9 cellular contexts compared by ENCODE assay signal in genomic region chr10:6274504-6274903, GRCh38.
DNase-seq lines count a peak whose midpoint lies in the region; ATAC-seq, FAIRE-seq and TF ChIP-seq lines count a peak whose summit lies in the region.
"Had no signal": no experiment of that assay in that cellular context is flagged by ENCODE, and none has a peak within 500 bp of the region (broad histone marks: within the 10 kb centered on the region; RNA-seq: fewer than 3 reads in every experiment).

No MANE protein-coding gene starts in this region.

- FAIRE-seq in A549 (lab: Jason Lieb, UNC) (no peak), pancreas (lab: Jason Lieb, UNC) (no peak)

- peak overlapping the region; percentile 91 for H3K14ac ChIP-seq in IMR-90 (replicated peaks; ENCODE audit: low read depth, low read length)

- no peak for TF ChIP-seq POLR2A in A549 (IDR thresholded peaks at IDR 0.05; ENCODE audit: low read length)
- no peak for TF ChIP-seq POLR2A in IMR-90 (IDR thresholded peaks at IDR 0.05; ENCODE audit: low read depth, low read length)
- no peak for TF ChIP-seq POLR2A in breast epithelium (IDR thresholded peaks at IDR 0.05)

- peaks cover 36% of the 10 kb centered on the region for H3K4me1 Mint-ChIP-seq in neural progenitor cell

- TF ChIP-seq RAD21 in A549 (conservative IDR thresholded peaks at IDR 0.05 in 1 of 2, IDR thresholded peaks at IDR 0.05 in 1 of 2) (no peak), IMR-90 (IDR thresholded peaks at IDR 0.05; ENCODE audit: low read length) (no peak)

- H2BK20ac ChIP-seq in IMR-90 (ENCODE audit: low read depth, low read length), result peak overlapping the region; percentile 79; the same call in 1 of the 2 replicates

- TF ChIP-seq CTCF in A549 (IDR thresholded peaks at IDR 0.05) (no peak), IMR-90 (conservative IDR thresholded peaks at IDR 0.05; ENCODE audit: low read depth, low read length) (no peak), breast epithelium (IDR thresholded peaks at IDR 0.05) (no peak), neural progenitor cell (IDR thresholded peaks at IDR 0.05) (no peak), pancreas (IDR thresholded peaks at IDR 0.05) (no peak)

- H3K27ac ChIP-seq in A549, result peak overlapping the region; percentile 98 to 100
- H3K27ac ChIP-seq in IMR-90 (ENCODE audit: insufficient read depth, low read length), result no peak overlapping the region
- peak overlapping the region; percentile 86 to 90 for H3K27ac ChIP-seq in breast epithelium
- H3K27ac ChIP-seq in neural progenitor cell, result no peak overlapping the region
- peak overlapping the region in 2 of 4 donors; percentile 56 to 63 for H3K27ac ChIP-seq in pancreas

- H3K27me3 ChIP-seq in IMR-90 (ENCODE audit: control insufficient read depth, insufficient read depth, low read length) (no peaks in the 10 kb centered on the region), breast epithelium (no peaks in the 10 kb centered on the region), neuron (ENCODE audit: insufficient read depth, low read length) (no peaks in the 10 kb centered on the region), neural progenitor cell (no peaks in the 10 kb centered on the region), pancreas (no peaks in the 10 kb centered on the region)

- H4K8ac ChIP-seq in IMR-90 (ENCODE audit: low read depth in 2 of 2, low read length in 2 of 2), result peak overlapping the region; percentile 84 to 96

- H3K36me3 ChIP-seq in IMR-90 (ENCODE audit: control insufficient read depth, insufficient read depth, low read length) (no peaks in the 10 kb centered on the region), breast epithelium (no peaks in the 10 kb centered on the region), neuron (ENCODE audit: insufficient read depth, low read length) (no peaks in the 10 kb centered on the region), neural progenitor cell (no peaks in the 10 kb centered on the region), pancreas (no peaks in the 10 kb centered on the region)

- WGBS in A549 (ENCODE audit: missing lambda C conversion rate), result 83% methylated on average over 7 of the region's 7 CpGs
- no CpG with 5 or more reads among the region's 7 CpGs for WGBS in IMR-90 (ENCODE audit: extremely low coverage in 2 of 2, insufficient read length in 1 of 2), 2 experiments
- WGBS in pancreas, 2 donors, result 82 to 89% methylated on average over 7 of the region's 7 CpGs

- H3K4me2 ChIP-seq in A549, result peak overlapping the region; percentile 83
- no peak overlapping the region for H3K4me2 ChIP-seq in IMR-90 (ENCODE audit: low read depth, low read length)
- no peak overlapping the region for H3K4me2 ChIP-seq in neural progenitor cell

- H3K4me3 ChIP-seq in A549 (peak overlapping the region; percentile 35; the same call in 2 of the 3 replicates), IMR-90 (ENCODE audit: insufficient read depth, low read depth, low read length) (no peak overlapping the region), breast epithelium (no peak overlapping the region), neuron (ENCODE audit: low read length) (no peak overlapping the region), neural progenitor cell (no peak overlapping the region), pancreas (no peak overlapping the region)

- dilution Hi-C loops in IMR-90 (cut with HindIII; ENCODE audit: low sequenced_read_pairs, unreplicated experiment), result no loop called here

- CTCF ChIA-PET in A549 (lab: Yijun Ruan, JAX), result interaction anchor here (0.7 to 1.6 kb wide), 9 partner anchors 26 to 297 kb away, joined by 3 to 7 read pairs (median 4); partner anchors contain the start of genes IL15RA and PFKFB3
- CTCF ChIA-PET in IMR-90 (lab: Yijun Ruan, JAX), result interaction anchor here (1.1 to 2.5 kb wide), 4 partner anchors 20 to 127 kb away, joined by 3 to 8 read pairs (median 4); no protein-coding TSS in a partner anchor

- in situ Hi-C loops in IMR-90 (cut with MboI; ENCODE audit: low sequenced_read_pairs), result no loop called here

- intact Hi-C loops in IMR-90 (cut with micrococcal nuclease), result no loop called here
- intact Hi-C loops in breast epithelium (cut with DNase I; ENCODE audit: low total_unique reads), result no loop called here
- intact Hi-C loops in pancreas (cut with DNase I), result no loop called here

- peak overlapping the region; percentile 83 for H2AK5ac ChIP-seq in IMR-90 (ENCODE audit: low read depth, low read length)

- no peaks in the 10 kb centered on the region for H3K79me2 ChIP-seq in neural progenitor cell (ENCODE audit: low read depth)

- no peak for TF ChIP-seq EP300 in A549 (IDR thresholded peaks at IDR 0.05)

- peaks cover 19% of the 10 kb centered on the region for H3K9me1 ChIP-seq in IMR-90 (ENCODE audit: insufficient read depth, low read length)

- H4K20me1 ChIP-seq in IMR-90 (ENCODE audit: insufficient read depth, low read length) (no peaks in the 10 kb centered on the region), neural progenitor cell (ENCODE audit: low read depth) (no peaks in the 10 kb centered on the region)

- peaks cover 6% of the 10 kb centered on the region for H3K36me3 Mint-ChIP-seq in neural progenitor cell

- no peak overlapping the region for H3K27ac Mint-ChIP-seq in neural progenitor cell

- DNase-seq in A549 (ENCODE audit: low read depth in 1 of 2, low spot score in 1 of 2) (no peak), IMR-90 (no peak), breast epithelium (ENCODE audit: low spot score in 2 of 2) (no peak), neural progenitor cell (ENCODE audit: low spot score) (no peak), ecto neural progenitor cell (ENCODE audit: low spot score) (no peak), pancreas (no peak)
- DNase-seq: NCI-H2107 had no signal

- no peak overlapping the region for H3K4me3 Mint-ChIP-seq in neural progenitor cell

- H3F3A ChIP-seq in neural progenitor cell (ENCODE audit: low read depth), result no peaks in the 10 kb centered on the region

- BruUV-seq in IMR-90 (replicated peaks; lab: Mats Ljungman, UMichigan), result no TSS peak

- POLR2A ChIA-PET in A549 (lab: Yijun Ruan, JAX), result interaction anchor here (0.7 to 2.5 kb wide), 11 partner anchors 16 to 127 kb away, joined by 3 to 34 read pairs (median 5); partner anchors contain the start of gene PFKFB3
- POLR2A ChIA-PET in IMR-90 (lab: Charles Lee; ENCODE audit: unreplicated experiment), result no interaction called here

- H4K91ac ChIP-seq in IMR-90 (ENCODE audit: insufficient read depth, low read depth, low read length), result peak overlapping the region; percentile 71

- peak overlapping the region; percentile 95; the same call in 1 of the 2 replicates for H4K5ac ChIP-seq in IMR-90 (ENCODE audit: low read depth, low read length)

- peak overlapping the region; percentile 91 for H2AFZ ChIP-seq in IMR-90 (replicated peaks; ENCODE audit: low read length, poor library complexity)
- peak overlapping the region; percentile 53 for H2AFZ ChIP-seq in neuron (ENCODE audit: low read depth, low read length)
- H2AFZ ChIP-seq in neural progenitor cell (replicated peaks), result no peak overlapping the region

- H3K18ac ChIP-seq in IMR-90 (ENCODE audit: low read depth, low read length), result no peak overlapping the region; the same call in 1 of the 2 replicates

- peak overlapping the region; percentile 97 for H2BK120ac ChIP-seq in IMR-90 (ENCODE audit: low read depth, low read length)

- ATAC-seq in A549 (no peak), IMR-90 (ENCODE audit: low read depth) (no peak), HG03175 (IDR thresholded peaks at IDR 0.05; ENCODE audit: unreplicated experiment) (no peak), pancreas (no peak)

- H2BK5ac ChIP-seq in IMR-90 (ENCODE audit: low read depth, low read length, poor library complexity, severe bottlenecking), result peak overlapping the region; percentile 85

- H3K9ac ChIP-seq in IMR-90 (ENCODE audit: low read depth, low read length) (no peak overlapping the region), neural progenitor cell (no peak overlapping the region)

- H3K27me3 Mint-ChIP-seq in neural progenitor cell (ENCODE audit: insufficient read depth, low read depth), result peaks cover 3% of the 10 kb centered on the region

- peak overlapping the region; percentile 95 for H3K4ac ChIP-seq in IMR-90 (ENCODE audit: low read depth, low read length)

- no peak overlapping the region for H3K56ac ChIP-seq in IMR-90 (ENCODE audit: extremely low read depth, insufficient read depth, low read length)

- H3K79me1 ChIP-seq in IMR-90 (ENCODE audit: low read depth in 1 of 2, low read length in 2 of 2), result 0 out of 4 replicates have a peak, but pooled peaks cover 0 to 8% of the 10 kb centered on the region in 2 experiments

- H3K9me3 Mint-ChIP-seq in neural progenitor cell, result peaks cover 6% of the 10 kb centered on the region

- peak overlapping the region; percentile 82; the same call in 1 of the 2 replicates for H3K23ac ChIP-seq in IMR-90 (ENCODE audit: low read depth, low read length)

- H2BK15ac ChIP-seq in IMR-90 (ENCODE audit: low read depth, low read length), result peak overlapping the region; percentile 93; the same call in 2 of the 3 replicates

- H3K9me3 ChIP-seq in A549 (no peaks in the 10 kb centered on the region), IMR-90 (ENCODE audit: control insufficient read depth, insufficient read depth, low read length) (no peaks in the 10 kb centered on the region), breast epithelium (no peaks in the 10 kb centered on the region), neuron (ENCODE audit: low read length) (no peaks in the 10 kb centered on the region), neural progenitor cell (ENCODE audit: low read depth) (no peaks in the 10 kb centered on the region), pancreas (no peaks in the 10 kb centered on the region)

- H2AK9ac ChIP-seq in IMR-90 (replicated peaks; ENCODE audit: low read depth, low read length, poor library complexity), result peak overlapping the region; percentile 57

- H3K4me1 ChIP-seq in A549 (peaks cover 54% of the 10 kb centered on the region), IMR-90 (ENCODE audit: control insufficient read depth, insufficient read depth, low read length) (peaks cover 6% of the 10 kb centered on the region), breast epithelium (no peaks in the 10 kb centered on the region), neuron (ENCODE audit: insufficient read depth, low read length) (peaks cover 14% of the 10 kb centered on the region), neural progenitor cell (no peaks in the 10 kb centered on the region), pancreas (peaks cover 0 to 4% (median 0%) of the 10 kb centered on the region in 3 donors)

TF ChIP-seq in A549, 52 proteins besides CTCF, POLR2A, EP300 and RAD21 (continues in another document):
- no peak for TF ChIP-seq MAZ (IDR thresholded peaks at IDR 0.05; ENCODE audit: borderline replicate concordance, low read depth, low read length)

TF ChIP-seq in IMR-90, 13 proteins besides CTCF, POLR2A, EP300 and RAD21 (continues in another document):
- TF ChIP-seq USF2 (IDR thresholded peaks at IDR 0.05; ENCODE audit: low read depth, low read length), result no peak

Comparison
In these comparisons a context has a peak if more than half of its experiments do, and no peak if none do; other contexts are left out.
1. H3K27ac ChIP-seq: peak in A549 (2 of 2) and breast epithelium (2 of 2); none in IMR-90 (single experiment) and neural progenitor cell (single experiment).